ENCODE assay signal across 10 cellular contexts in genomic region chr11:64249563-64250405, GRCh38. TPM values are rescaled to one million over a fixed set of nuclear protein-coding genes. Genes with fewer than 3 reads are reported as not detected.
DNase-seq lines count a peak whose midpoint lies in the region; ATAC-seq and TF ChIP-seq lines count a peak whose summit lies in the region.
"Had no signal": no experiment of that assay in that cellular context is flagged by ENCODE, and none has a peak within 500 bp of the region (broad histone marks: within the 10 kb centered on the region; RNA-seq: fewer than 3 reads in every experiment).

No MANE protein-coding gene starts in this region.

- peaks cover 3% of the 10 kb centered on the region for H3K36me3 Mint-ChIP-seq in activated CD4-positive, alpha-beta T cell treated with anti-CD3 and anti-CD28 coated beads, Interleukin-2, amount 10 ng/mL, durations not matched to agents 24 days and 14 days (ENCODE audit: low read depth)
- H3K36me3 Mint-ChIP-seq in neural crest cell (ENCODE audit: low read depth): no peaks in the 10 kb centered on the region

- peaks cover 27% of the 10 kb centered on the region for H3K4me1 ChIP-seq in ectodermal cell (ENCODE audit: control insufficient read depth, insufficient read depth, low read length)

- no peak for DNase-seq in activated CD4-positive, alpha-beta T cell treated with anti-CD3 and anti-CD28 coated beads, Interleukin-2, amount 10 ng/mL, durations not matched to agents 24 days and 14 days
- DNase-seq in activated CD4-positive, alpha-beta T cell treated with anti-CD3 and anti-CD28 coated beads for 1 hour: no peak
- DNase-seq in NCI-H526 treated with DMSO at 0.1 percent for 48 hours (lab: John Stamatoyannopoulos, UW): peak; percentile 12
- DNase-seq in neural crest cell (ENCODE audit: low read depth, low spot score): no peak
- no peak for DNase-seq in putamen (ENCODE audit: low spot score)
- no peak for DNase-seq in NCI-H1092 (lab: John Stamatoyannopoulos, UW)

- peak overlapping the region; percentile 34 for H3K27ac Mint-ChIP-seq in activated CD4-positive, alpha-beta T cell treated with anti-CD3 and anti-CD28 coated beads, Interleukin-2, amount 10 ng/mL, durations not matched to agents 24 days and 14 days
- H3K27ac Mint-ChIP-seq in neural crest cell (ENCODE audit: unreplicated experiment): no peak overlapping the region

- TF ChIP-seq CTCF in neural crest cell (conservative IDR thresholded peaks at IDR 0.05): no peak

- H3K27ac ChIP-seq in ectodermal cell (ENCODE audit: insufficient read depth, low read depth, low read length, poor library complexity, severe bottlenecking): no peak overlapping the region
- H3K27ac ChIP-seq: neutrophil had no signal

- peak overlapping the region; percentile 86 for H3K4me3 Mint-ChIP-seq in activated CD4-positive, alpha-beta T cell treated with anti-CD3 and anti-CD28 coated beads, Interleukin-2, amount 10 ng/mL, durations not matched to agents 24 days and 14 days
- peak overlapping the region; percentile 84 for H3K4me3 Mint-ChIP-seq in neural crest cell

- H3K9me3 ChIP-seq in ectodermal cell (ENCODE audit: control insufficient read depth, low read length): no peaks in the 10 kb centered on the region
- H3K9me3 ChIP-seq: neutrophil, vagina had no signal

- ATAC-seq in GM19351 (IDR thresholded peaks at IDR 0.05; ENCODE audit: unreplicated experiment): no peak

- peak overlapping the region; percentile 70 for H3K4me3 ChIP-seq in ectodermal cell (ENCODE audit: insufficient read depth, low read depth, low read length)

- peaks cover 10% of the 10 kb centered on the region for H3K27me3 ChIP-seq in ectodermal cell (ENCODE audit: control insufficient read depth, insufficient read depth, low read length, poor library complexity, severe bottlenecking)
- H3K27me3 ChIP-seq: vagina had no signal

- no peaks in the 10 kb centered on the region for H3K9me3 Mint-ChIP-seq in activated CD4-positive, alpha-beta T cell treated with anti-CD3 and anti-CD28 coated beads, Interleukin-2, amount 10 ng/mL, durations not matched to agents 24 days and 14 days
- no peaks in the 10 kb centered on the region for H3K9me3 Mint-ChIP-seq in neural crest cell

- H3K36me3 ChIP-seq in ectodermal cell (ENCODE audit: control insufficient read depth, insufficient read depth, low read length): no peaks in the 10 kb centered on the region

- WGBS in ectodermal cell, 2 experiments: 65 to 71% methylated on average over 8 of the region's 8 CpGs

- intact Hi-C loops in activated CD4-positive, alpha-beta T cell treated with anti-CD3 and anti-CD28 coated beads, Interleukin-2, amount 10 ng/mL, durations not matched to agents 24 days and 14 days (cut with micrococcal nuclease): loop anchor here (10.0 kb wide), 1 partner anchor 1645 kb away; the partner anchor contains the start of gene MTA2

- H3K4me1 Mint-ChIP-seq in activated CD4-positive, alpha-beta T cell treated with anti-CD3 and anti-CD28 coated beads, Interleukin-2, amount 10 ng/mL, durations not matched to agents 24 days and 14 days: peaks cover 23% of the 10 kb centered on the region
- peaks cover 28% of the 10 kb centered on the region for H3K4me1 Mint-ChIP-seq in neural crest cell

- no peaks in the 10 kb centered on the region for H3K27me3 Mint-ChIP-seq in activated CD4-positive, alpha-beta T cell treated with anti-CD3 and anti-CD28 coated beads, Interleukin-2, amount 10 ng/mL, durations not matched to agents 24 days and 14 days
- H3K27me3 Mint-ChIP-seq in neural crest cell (ENCODE audit: low read depth): peaks cover 3% of the 10 kb centered on the region

RNA-seq across cellular contexts. Expression of gene PLCB3, which starts 1.5 kb away (rescaled TPM):
- 16.6 and 16.7 TPM in 2 replicates for total RNA-seq in activated CD4-positive, alpha-beta T cell treated with anti-CD3 and anti-CD28 coated beads, Interleukin-2, amount 10 ng/mL, durations not matched to agents 24 days and 14 days
- polyA plus RNA-seq in ectodermal cell (2013, experiment 1 of 4): 45.4 TPM
- polyA plus RNA-seq in ectodermal cell (2013, experiment 2 of 4): 44.5 TPM
- polyA plus RNA-seq in ectodermal cell (2013, experiment 3 of 4): 29.6 TPM
- 29.3 TPM for polyA plus RNA-seq in ectodermal cell (2013, experiment 4 of 4)
- 36.4 and 40.5 TPM in 2 replicates for total RNA-seq in neural crest cell

RNA-seq across cellular contexts. Expression of gene PPP1R14B, which starts 3.0 kb away (rescaled TPM):
- total RNA-seq in activated CD4-positive, alpha-beta T cell treated with anti-CD3 and anti-CD28 coated beads, Interleukin-2, amount 10 ng/mL, durations not matched to agents 24 days and 14 days: 284 TPM in 2 replicates
- polyA plus RNA-seq in ectodermal cell (2013, experiment 1 of 4): 162 TPM
- polyA plus RNA-seq in ectodermal cell (2013, experiment 2 of 4): 147 TPM
- 181 TPM for polyA plus RNA-seq in ectodermal cell (2013, experiment 3 of 4)
- 175 TPM for polyA plus RNA-seq in ectodermal cell (2013, experiment 4 of 4)
- total RNA-seq in neural crest cell: 286 and 296 TPM in 2 replicates

RNA-seq across cellular contexts. Expression of gene FKBP2, which starts 8.9 kb away (rescaled TPM):
- total RNA-seq in activated CD4-positive, alpha-beta T cell treated with anti-CD3 and anti-CD28 coated beads, Interleukin-2, amount 10 ng/mL, durations not matched to agents 24 days and 14 days: 28.8 and 30.6 TPM in 2 replicates
- 53.6 TPM for polyA plus RNA-seq in ectodermal cell (2013, experiment 1 of 4)
- polyA plus RNA-seq in ectodermal cell (2013, experiment 2 of 4): 57.5 TPM
- polyA plus RNA-seq in ectodermal cell (2013, experiment 3 of 4): 56.2 TPM
- 53.1 TPM for polyA plus RNA-seq in ectodermal cell (2013, experiment 4 of 4)
- total RNA-seq in neural crest cell: 29.2 and 33.7 TPM in 2 replicates

RNA-seq across cellular contexts. Expression of gene VEGFB, which starts 15.4 kb away (rescaled TPM):
- 65.4 and 66.7 TPM in 2 replicates for total RNA-seq in activated CD4-positive, alpha-beta T cell treated with anti-CD3 and anti-CD28 coated beads, Interleukin-2, amount 10 ng/mL, durations not matched to agents 24 days and 14 days
- polyA plus RNA-seq in ectodermal cell (2013, experiment 1 of 4): 23.1 TPM
- polyA plus RNA-seq in ectodermal cell (2013, experiment 2 of 4): 21.7 TPM
- polyA plus RNA-seq in ectodermal cell (2013, experiment 3 of 4): 17.9 TPM
- polyA plus RNA-seq in ectodermal cell (2013, experiment 4 of 4): 20.1 TPM
- total RNA-seq in neural crest cell: 61.2 and 62.7 TPM in 2 replicates

RNA-seq across cellular contexts. Expression of gene DNAJC4, which starts 19.4 kb away (rescaled TPM):
- total RNA-seq in activated CD4-positive, alpha-beta T cell treated with anti-CD3 and anti-CD28 coated beads, Interleukin-2, amount 10 ng/mL, durations not matched to agents 24 days and 14 days: 19.9 and 20.0 TPM in 2 replicates
- polyA plus RNA-seq in ectodermal cell (2013, experiment 1 of 4): 24.1 TPM
- 22.4 TPM for polyA plus RNA-seq in ectodermal cell (2013, experiment 2 of 4)
- 30.7 TPM for polyA plus RNA-seq in ectodermal cell (2013, experiment 3 of 4)
- 34.4 TPM for polyA plus RNA-seq in ectodermal cell (2013, experiment 4 of 4)
- total RNA-seq in neural crest cell: 27.2 TPM in 2 replicates
